Comparison of ENCODE assay signal across 22 cellular contexts in the genomic region with DNA sequence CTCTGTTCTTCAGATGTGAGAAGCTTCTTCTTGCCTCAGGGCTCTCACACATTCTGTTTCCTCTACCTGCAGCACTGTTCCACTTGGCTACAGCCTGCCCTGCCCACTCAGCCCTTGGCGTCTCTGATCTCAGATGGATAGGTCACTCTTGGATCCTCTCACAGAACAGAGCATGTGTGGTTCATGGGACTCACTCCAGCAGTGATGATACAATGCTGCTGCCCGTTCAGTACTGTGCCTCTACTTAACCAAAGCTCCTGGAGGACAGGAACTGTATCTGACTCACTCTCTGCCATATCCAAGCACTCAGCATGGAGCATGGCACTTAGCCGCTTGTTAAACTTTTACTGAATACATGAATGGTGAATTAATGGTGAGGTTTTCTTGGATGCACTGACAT. TPM values are rescaled to one million over a fixed set of nuclear protein-coding genes. Genes with fewer than 3 reads are reported as not detected.
DNase-seq lines count a peak whose midpoint lies in the region; ATAC-seq, FAIRE-seq and TF ChIP-seq lines count a peak whose summit lies in the region.
"Had no signal": no experiment of that assay in that cellular context is flagged by ENCODE, and none has a peak within 500 bp of the region (broad histone marks: within the 10 kb centered on the region; RNA-seq: fewer than 3 reads in every experiment).

No MANE protein-coding gene starts in this region.

- peak overlapping the region; percentile 17 for H2AK9ac ChIP-seq in IMR-90 (replicated peaks; ENCODE audit: low read depth, low read length, poor library complexity)

- no TSS peak for BruUV-seq in A673 (replicated peaks; lab: Mats Ljungman, UMichigan)
- no TSS peak for BruUV-seq in IMR-90 (replicated peaks; lab: Mats Ljungman, UMichigan)
- no TSS peak for BruUV-seq in GM12878 (replicated peaks; lab: Mats Ljungman, UMichigan)

- H3K4ac ChIP-seq in IMR-90 (ENCODE audit: low read depth, low read length): 0 out of 2 replicates have a peak overlapping the region, but pooled peaks have one; percentile 55

- H3K56ac ChIP-seq in IMR-90 (ENCODE audit: extremely low read depth, insufficient read depth, low read length): no peak overlapping the region

- peak; percentile 18 for DNase-seq in A673 (ENCODE audit: low spot score)
- peak; percentile 39 for DNase-seq in IMR-90
- DNase-seq in GM12878 (ENCODE audit: low read depth, low spot score): no peak
- DNase-seq in iris pigment epithelial cell (ENCODE audit: low read depth): peak; percentile 31
- no peak for DNase-seq in activated T-cell treated with anti-CD3 and anti-CD28 coated beads for 4 hours
- no peak for DNase-seq in NCI-H526 (lab: John Stamatoyannopoulos, UW)
- DNase-seq: CD4-positive, CD25-positive, alpha-beta regulatory T cell; DMS79; HCEC 1CT; Kasumi-1; NCI-H1048; NCI-H1417 treated with DMSO at 0.1 percent for 48 hours; NCI-H187; NCI-H2107; PC-9 had no signal

- peak overlapping the region; percentile 59 for H2BK15ac ChIP-seq in IMR-90 (ENCODE audit: low read depth, low read length)

- TF ChIP-seq POLR2A in IMR-90 (IDR thresholded peaks at IDR 0.05; ENCODE audit: low read depth, low read length) (no peak), GM12878 (IDR thresholded peaks at IDR 0.05; ENCODE audit: low read depth, low read length) (no peak)

- intact Hi-C loops in A673 (cut with micrococcal nuclease; ENCODE audit: unreplicated experiment): no loop called here
- intact Hi-C loops in IMR-90 (cut with micrococcal nuclease): no loop called here
- intact Hi-C loops in GM12878 (cut with micrococcal nuclease; ENCODE audit: unreplicated experiment): no loop called here

- no peaks in the 10 kb centered on the region for H3K27me3 ChIP-seq in A673 (replicated peaks; ENCODE audit: insufficient read depth, low read depth, low read length, poor library complexity)
- no peaks in the 10 kb centered on the region for H3K27me3 ChIP-seq in IMR-90 (ENCODE audit: control insufficient read depth, insufficient read depth, low read length)
- 0 out of 4 replicates have a peak, but pooled peaks cover 0 to 1% of the 10 kb centered on the region in 2 experiments for H3K27me3 ChIP-seq in GM12878 (replicated peaks in 1 of 2; ENCODE audit: control insufficient read depth in 2 of 2, insufficient read depth in 2 of 2, low read length in 1 of 2)

- WGBS in IMR-90 (ENCODE audit: extremely low coverage in 2 of 2, insufficient read length in 1 of 2), 2 experiments: 86% methylated on average over 1 of the region's 3 CpGs; no CpG with 5 or more reads in 1 of the 2 experiments
- 48% methylated on average over 3 of the region's 3 CpGs for WGBS in GM12878 (ENCODE audit: insufficient coverage, insufficient replicate concordance, low lambda C conversion rate, missing lambda C conversion rate)

- H3K9me1 ChIP-seq in IMR-90 (ENCODE audit: insufficient read depth, low read length): peaks cover 32% of the 10 kb centered on the region

- peak overlapping the region; percentile 68 for H4K91ac ChIP-seq in IMR-90 (ENCODE audit: insufficient read depth, low read depth, low read length)

- RAD21 ChIA-PET in GM12878 (lab: Charles Lee; ENCODE audit: unreplicated experiment): interaction anchor here (1.3 kb wide), 1 partner anchor 10 kb away, joined by 6 read pairs; no protein-coding TSS in a partner anchor

- no peak overlapping the region for H3K23ac ChIP-seq in IMR-90 (ENCODE audit: low read depth, low read length)

- no peak for FAIRE-seq in GM12878 (lab: Jason Lieb, UNC)

- dilution Hi-C loops in IMR-90 (cut with HindIII; ENCODE audit: low sequenced_read_pairs, unreplicated experiment): no loop called here

- no peak for TF ChIP-seq CTCF in A673 (conservative IDR thresholded peaks at IDR 0.05; ENCODE audit: low read depth, low read length)
- no peak for TF ChIP-seq CTCF in IMR-90 (conservative IDR thresholded peaks at IDR 0.05; ENCODE audit: low read depth, low read length)
- no peak for TF ChIP-seq CTCF in GM12878 (IDR thresholded peaks at IDR 0.05 in 2 of 3, conservative IDR thresholded peaks at IDR 0.05 in 1 of 3; ENCODE audit: control insufficient read depth in 2 of 3, extremely low read depth in 1 of 3, insufficient read depth in 1 of 3, low read depth in 3 of 3, low read length in 3 of 3)

- H3K4me2 ChIP-seq in IMR-90 (ENCODE audit: low read depth, low read length) (no peak overlapping the region), GM12878 (ENCODE audit: control insufficient read depth, insufficient read depth) (no peak overlapping the region)
- H3K4me2 ChIP-seq: GM23338, PC-9 had no signal

- H3K4me1 ChIP-seq in A673 (ENCODE audit: insufficient read depth, low read length, poor library complexity, severe bottlenecking) (no peaks in the 10 kb centered on the region), IMR-90 (ENCODE audit: control insufficient read depth, insufficient read depth, low read length) (peaks cover 22% of the 10 kb centered on the region), GM12878 (ENCODE audit: control insufficient read depth, insufficient read depth, low read length) (no peaks in the 10 kb centered on the region)

- H3K4me3 ChIP-seq in A673 (ENCODE audit: low read depth, low read length, poor library complexity, severe bottlenecking): no peak overlapping the region
- H3K4me3 ChIP-seq in IMR-90 (ENCODE audit: insufficient read depth, low read depth, low read length): no peak overlapping the region
- H3K4me3 ChIP-seq in GM12878: no peak overlapping the region
- H3K4me3 ChIP-seq: GM23338, PC-9 had no signal

- H4K5ac ChIP-seq in IMR-90 (ENCODE audit: low read depth, low read length): no peak overlapping the region

- no peak for TF ChIP-seq RAD21 in IMR-90 (IDR thresholded peaks at IDR 0.05; ENCODE audit: low read length)
- no peak for TF ChIP-seq RAD21 in GM12878 (IDR thresholded peaks at IDR 0.05; ENCODE audit: insufficient read depth, low read depth, low read length)

- H3K27ac ChIP-seq in A673 (ENCODE audit: low read depth, low read length, poor library complexity, severe bottlenecking) (no peak overlapping the region), IMR-90 (ENCODE audit: insufficient read depth, low read length) (no peak overlapping the region), GM12878 (ENCODE audit: control insufficient read depth, insufficient read depth) (no peak overlapping the region)
- H3K27ac ChIP-seq: PC-9 had no signal

- no peak for ATAC-seq in IMR-90 (ENCODE audit: low read depth)
- ATAC-seq in GM12878: peak; percentile 40; the same call in 2 of the 3 replicates
- no peak for ATAC-seq in HG03196 (IDR thresholded peaks at IDR 0.05; ENCODE audit: unreplicated experiment)
- no peak for ATAC-seq in GM19455 (IDR thresholded peaks at IDR 0.05; ENCODE audit: unreplicated experiment)
- ATAC-seq: GM23338, SK-N-SH treated with all-trans-retinoic acid at 6 μM for 48 hours had no signal

- 0 out of 2 replicates have a peak overlapping the region, but pooled peaks have one; percentile 6 for H2BK120ac ChIP-seq in IMR-90 (ENCODE audit: low read depth, low read length)

- POLR2A ChIA-PET in A673 (lab: Charles Lee; ENCODE audit: low non-redundant PET): no interaction called here
- POLR2A ChIA-PET in IMR-90 (lab: Charles Lee; ENCODE audit: unreplicated experiment): no interaction called here
- POLR2A ChIA-PET in GM12878 (lab: Charles Lee): no interaction called here

- in situ Hi-C loops in IMR-90 (cut with MboI; ENCODE audit: low sequenced_read_pairs): no loop called here
- in situ Hi-C loops in GM12878 (cut with MboI): no loop called here

- TF ChIP-seq EP300 in GM12878 (IDR thresholded peaks at IDR 0.05; ENCODE audit: borderline replicate concordance in 1 of 2, control insufficient read depth in 1 of 2, low read depth in 2 of 2, low read length in 2 of 2): no peak

- H2BK5ac ChIP-seq in IMR-90 (ENCODE audit: low read depth, low read length, poor library complexity, severe bottlenecking): no peak overlapping the region

- SMC1A ChIA-PET in GM12878 (lab: Charles Lee; ENCODE audit: uncharacterized antibody, unreplicated experiment): no interaction called here

- no peaks in the 10 kb centered on the region for H3K79me2 ChIP-seq in GM12878 (ENCODE audit: control insufficient read depth, insufficient read depth, low read length)

- no peaks in the 10 kb centered on the region for H4K20me1 ChIP-seq in IMR-90 (ENCODE audit: insufficient read depth, low read length)
- no peaks in the 10 kb centered on the region for H4K20me1 ChIP-seq in GM12878 (ENCODE audit: control insufficient read depth, insufficient read depth)

- H4K8ac ChIP-seq in IMR-90 (ENCODE audit: low read depth in 2 of 2, low read length in 2 of 2): no peak overlapping the region

- H3K36me3 ChIP-seq in A673 (ENCODE audit: insufficient read depth, low read length, poor library complexity, severe bottlenecking) (no peaks in the 10 kb centered on the region), IMR-90 (ENCODE audit: control insufficient read depth, insufficient read depth, low read length) (no peaks in the 10 kb centered on the region), GM12878 (ENCODE audit: control insufficient read depth in 2 of 2, insufficient read depth in 2 of 2, low read length in 1 of 2) (no peaks in the 10 kb centered on the region)

- H2AFZ ChIP-seq in IMR-90 (replicated peaks; ENCODE audit: low read length, poor library complexity) (no peak overlapping the region), GM12878 (ENCODE audit: control insufficient read depth, low read depth, low read length) (no peak overlapping the region)
- H2AFZ ChIP-seq: GM23338, PC-9 had no signal

- H2AK5ac ChIP-seq in IMR-90 (ENCODE audit: low read depth, low read length): peak overlapping the region; percentile 74; the same call in 1 of the 2 replicates

- CTCF ChIA-PET in A673 (lab: Charles Lee): interaction anchor here (1.2 kb wide), 1 partner anchor 11 kb away, joined by 3 read pairs; no protein-coding TSS in a partner anchor
- CTCF ChIA-PET in IMR-90 (lab: Yijun Ruan, JAX): no interaction called here
- CTCF ChIA-PET in GM12878 (lab: Yijun Ruan, JAX): interaction anchor here (0.8 to 4.0 kb wide), 4 partner anchors 11 to 655 kb away, joined by 3 to 21 read pairs (median 3); no protein-coding TSS in a partner anchor

- H3K18ac ChIP-seq in IMR-90 (ENCODE audit: low read depth, low read length): peak overlapping the region; percentile 36; the same call in 1 of the 2 replicates

- H3K9me3 ChIP-seq in A673 (ENCODE audit: low read depth, low read length, poor library complexity, severe bottlenecking) (no peaks in the 10 kb centered on the region), IMR-90 (ENCODE audit: control insufficient read depth, insufficient read depth, low read length) (no peaks in the 10 kb centered on the region), GM12878 (replicated peaks; ENCODE audit: control insufficient read depth, insufficient read depth, low read length) (no peaks in the 10 kb centered on the region)

- H2BK20ac ChIP-seq in IMR-90 (ENCODE audit: low read depth, low read length): peak overlapping the region; percentile 33; the same call in 1 of the 2 replicates

- no peak overlapping the region for H3K14ac ChIP-seq in IMR-90 (replicated peaks; ENCODE audit: low read depth, low read length)

- H3K79me1 ChIP-seq in IMR-90 (ENCODE audit: low read depth in 1 of 2, low read length in 2 of 2): peaks cover 0 to 3% of the 10 kb centered on the region in 2 experiments; a peak in 1 of 4 replicates

- H3K9ac ChIP-seq in IMR-90 (ENCODE audit: low read depth, low read length) (no peak overlapping the region), GM12878 (ENCODE audit: control insufficient read depth, insufficient read depth, low read length) (no peak overlapping the region)

RNA-seq across cellular contexts. Expression of gene SPINK4, which starts 3.4 kb away (rescaled TPM):
- total RNA-seq in A673 (2021) (not detected in 2 replicates), IMR-90 (2012; rRNA removed) (not detected in 2 replicates), GM12878 (2014; rRNA removed) (not detected in 2 replicates), GM12878 (2014; rRNA removed; fragmentation: Illumina TruSeq; extraction: Trizol) (not detected in 2 replicates), GM12878 (2021) (not detected in 2 replicates)
- polyA plus RNA-seq in IMR-90 (2012; rRNA removed) (not detected in 2 replicates), GM12878 (2011; rRNA removed) (not detected in 2 replicates), GM12878 (2014; fragmentation: Illumina TruSeq; extraction: Trizol) (not detected in 2 replicates), GM12878 (2014; fragmentation: Nextera tagmentation; extraction: Ambion mirVana) (not detected), GM12878 (2014; rRNA removed) (not detected in 2 replicates), GM12878 (2016; fragmentation: Nextera tagmentation; extraction: Ambion mirVana) (not detected)
- polyA plus RNA-seq in IMR-90 (2012; cell fraction: cytosol; rRNA removed): not detected in 2 replicates
- not detected in 2 replicates for polyA plus RNA-seq in IMR-90 (2012; cell fraction: nucleus; rRNA removed; ENCODE audit: low replicate concordance)
- total RNA-seq in GM12878 (2013; cell fraction: nucleolus; rRNA removed): not detected in 2 replicates
- not detected for polyA plus RNA-seq in GM12878 (2011; ENCODE audit: low read depth)
- polyA plus RNA-seq in GM12878 (2011; cell fraction: cytosol; rRNA removed): not detected in 2 replicates
- not detected in 2 replicates for polyA plus RNA-seq in GM12878 (2011; cell fraction: nucleus; rRNA removed)
- not detected in 2 replicates for polyA plus RNA-seq in GM12878 (2012)
- not detected in 2 replicates for polyA minus RNA-seq in GM12878 (2011; rRNA and poly(A)+ RNA removed)
- 6.7 and 35.7 TPM in 2 replicates for polyA minus RNA-seq in GM12878 (2011; cell fraction: cytosol; rRNA and poly(A)+ RNA removed)
- polyA minus RNA-seq in GM12878 (2011; cell fraction: nucleus; rRNA and poly(A)+ RNA removed): 1.8 TPM in 1 of 2 replicates, not detected in the other
- total RNA-seq: A172; CD4-positive, CD25-positive, alpha-beta regulatory T cell; GM23338; NCI-H460; PC-9 had no signal
- polyA plus RNA-seq: BJ; CD4-positive, CD25-positive, alpha-beta regulatory T cell; GM23338 had no signal

RNA-seq across cellular contexts. Expression of gene BAG1, which starts 27.9 kb away (rescaled TPM):
- total RNA-seq in A673 (2021) (48.4 and 52.7 TPM in 2 replicates), IMR-90 (2012; rRNA removed) (4.5 and 8.3 TPM in 2 replicates), GM12878 (2014; rRNA removed) (46.3 and 50.0 TPM in 2 replicates), GM12878 (2014; rRNA removed; fragmentation: Illumina TruSeq; extraction: Trizol) (67.9 and 72.1 TPM in 2 replicates), GM12878 (2021) (120 and 121 TPM in 2 replicates)
- polyA plus RNA-seq in IMR-90 (2012; rRNA removed) (20.4 and 20.9 TPM in 2 replicates), GM12878 (2011; rRNA removed) (43.9 and 54.3 TPM in 2 replicates), GM12878 (2014; fragmentation: Illumina TruSeq; extraction: Trizol) (60.8 and 65.6 TPM in 2 replicates), GM12878 (2014; fragmentation: Nextera tagmentation; extraction: Ambion mirVana) (10 to 100 TPM; 11.6 to 43.8 TPM), GM12878 (2014; rRNA removed) (107 and 115 TPM in 2 replicates), GM12878 (2016; fragmentation: Nextera tagmentation; extraction: Ambion mirVana) (100 to 1,000 TPM; 120 to 135 TPM)
- 25.9 and 61.7 TPM in 2 replicates for polyA plus RNA-seq in IMR-90 (2012; cell fraction: cytosol; rRNA removed)
- polyA plus RNA-seq in IMR-90 (2012; cell fraction: nucleus; rRNA removed; ENCODE audit: low replicate concordance): 13.3 and 25.4 TPM in 2 replicates
- total RNA-seq in GM12878 (2013; cell fraction: nucleolus; rRNA removed): 43.3 and 52.7 TPM in 2 replicates
- polyA plus RNA-seq in GM12878 (2011; ENCODE audit: low read depth): 56.0 TPM
- polyA plus RNA-seq in GM12878 (2011; cell fraction: cytosol; rRNA removed): 28.7 and 38.7 TPM in 2 replicates
- polyA plus RNA-seq in GM12878 (2011; cell fraction: nucleus; rRNA removed): 28.4 and 37.7 TPM in 2 replicates
- polyA plus RNA-seq in GM12878 (2012): 51.5 and 53.4 TPM in 2 replicates
- polyA minus RNA-seq in GM12878 (2011; rRNA and poly(A)+ RNA removed): 24.5 and 25.2 TPM in 2 replicates
- 11.5 and 14.2 TPM in 2 replicates for polyA minus RNA-seq in GM12878 (2011; cell fraction: cytosol; rRNA and poly(A)+ RNA removed)
- polyA minus RNA-seq in GM12878 (2011; cell fraction: nucleus; rRNA and poly(A)+ RNA removed): 27.7 and 54.5 TPM in 2 replicates

RNA-seq across cellular contexts. Expression of gene CHMP5, which starts 28.3 kb away (rescaled TPM):
- total RNA-seq in A673 (2021): 74.4 and 74.6 TPM in 2 replicates
- total RNA-seq in IMR-90 (2012; rRNA removed): 70.6 and 95.5 TPM in 2 replicates
- 70.2 and 80.8 TPM in 2 replicates for polyA plus RNA-seq in IMR-90 (2012; rRNA removed)
- 14.6 and 19.1 TPM in 2 replicates for polyA plus RNA-seq in IMR-90 (2012; cell fraction: cytosol; rRNA removed)
- 4.9 and 27.8 TPM in 2 replicates for polyA plus RNA-seq in IMR-90 (2012; cell fraction: nucleus; rRNA removed; ENCODE audit: low replicate concordance)
- total RNA-seq in GM12878 (2013; cell fraction: nucleolus; rRNA removed): 27.2 and 29.5 TPM in 2 replicates
- 40.3 and 55.7 TPM in 2 replicates for total RNA-seq in GM12878 (2014; rRNA removed)
- 68.7 and 75.7 TPM in 2 replicates for total RNA-seq in GM12878 (2014; rRNA removed; fragmentation: Illumina TruSeq; extraction: Trizol)
- total RNA-seq in GM12878 (2021): 50.6 and 56.7 TPM in 2 replicates
- 56.9 TPM for polyA plus RNA-seq in GM12878 (2011; ENCODE audit: low read depth)
- 179 and 312 TPM in 2 replicates for polyA plus RNA-seq in GM12878 (2011; rRNA removed)
- 51.2 and 60.3 TPM in 2 replicates for polyA plus RNA-seq in GM12878 (2011; cell fraction: cytosol; rRNA removed)
- polyA plus RNA-seq in GM12878 (2011; cell fraction: nucleus; rRNA removed): 56.1 and 66.1 TPM in 2 replicates
- 63.1 and 86.9 TPM in 2 replicates for polyA plus RNA-seq in GM12878 (2012)
- polyA plus RNA-seq in GM12878 (2014; fragmentation: Illumina TruSeq; extraction: Trizol): 79.0 and 91.5 TPM in 2 replicates
- 100 to 1,000 TPM; 121 to 152 TPM for polyA plus RNA-seq in GM12878 (2014; fragmentation: Nextera tagmentation; extraction: Ambion mirVana)
- polyA plus RNA-seq in GM12878 (2014; rRNA removed): 41.8 and 65.1 TPM in 2 replicates
- polyA plus RNA-seq in GM12878 (2016; fragmentation: Nextera tagmentation; extraction: Ambion mirVana): 10 to 100 TPM; 78.3 to 83.8 TPM
- polyA minus RNA-seq in GM12878 (2011; rRNA and poly(A)+ RNA removed): 28.8 and 52.7 TPM in 2 replicates
- 18.2 and 24.5 TPM in 2 replicates for polyA minus RNA-seq in GM12878 (2011; cell fraction: cytosol; rRNA and poly(A)+ RNA removed)
- 9.8 and 20.5 TPM in 2 replicates for polyA minus RNA-seq in GM12878 (2011; cell fraction: nucleus; rRNA and poly(A)+ RNA removed)

RNA-seq across cellular contexts. Expression of gene NFX1, which starts 53.7 kb away (rescaled TPM):
- total RNA-seq in A673 (2021) (36.3 and 40.0 TPM in 2 replicates), IMR-90 (2012; rRNA removed) (36.0 and 36.9 TPM in 2 replicates), GM12878 (2014; rRNA removed) (31.7 and 33.0 TPM in 2 replicates), GM12878 (2014; rRNA removed; fragmentation: Illumina TruSeq; extraction: Trizol) (32.4 and 33.8 TPM in 2 replicates), GM12878 (2021) (32.6 and 37.7 TPM in 2 replicates)
- polyA plus RNA-seq in IMR-90 (2012; rRNA removed) (25.3 and 27.0 TPM in 2 replicates), GM12878 (2011; rRNA removed) (43.6 and 44.2 TPM in 2 replicates), GM12878 (2014; fragmentation: Illumina TruSeq; extraction: Trizol) (44.4 and 46.0 TPM in 2 replicates), GM12878 (2014; fragmentation: Nextera tagmentation; extraction: Ambion mirVana) (10 to 100 TPM; 11.9 to 18.6 TPM), GM12878 (2014; rRNA removed) (33.0 and 34.6 TPM in 2 replicates), GM12878 (2016; fragmentation: Nextera tagmentation; extraction: Ambion mirVana) (10 to 100 TPM; 42.6 to 45.1 TPM)
- 10.8 and 23.4 TPM in 2 replicates for polyA plus RNA-seq in IMR-90 (2012; cell fraction: cytosol; rRNA removed)
- 31.3 and 53.5 TPM in 2 replicates for polyA plus RNA-seq in IMR-90 (2012; cell fraction: nucleus; rRNA removed; ENCODE audit: low replicate concordance)
- 106 and 126 TPM in 2 replicates for total RNA-seq in GM12878 (2013; cell fraction: nucleolus; rRNA removed)
- 25.7 TPM for polyA plus RNA-seq in GM12878 (2011; ENCODE audit: low read depth)
- 46.4 and 50.9 TPM in 2 replicates for polyA plus RNA-seq in GM12878 (2011; cell fraction: cytosol; rRNA removed)
- 56.3 and 62.8 TPM in 2 replicates for polyA plus RNA-seq in GM12878 (2011; cell fraction: nucleus; rRNA removed)
- polyA plus RNA-seq in GM12878 (2012): 29.4 and 36.7 TPM in 2 replicates
- polyA minus RNA-seq in GM12878 (2011; rRNA and poly(A)+ RNA removed): 106 and 140 TPM in 2 replicates
- 19.8 and 30.7 TPM in 2 replicates for polyA minus RNA-seq in GM12878 (2011; cell fraction: cytosol; rRNA and poly(A)+ RNA removed)
- polyA minus RNA-seq in GM12878 (2011; cell fraction: nucleus; rRNA and poly(A)+ RNA removed): 34.7 and 50.5 TPM in 2 replicates

Comparison
In these comparisons a context has a peak if more than half of its experiments do, and no peak if none do; other contexts are left out.
1. DNase-seq: peak in A673 (single experiment), IMR-90 (single experiment) and iris pigment epithelial cell (single experiment); none in GM12878 (single experiment), activated T-cell treated with anti-CD3 and anti-CD28 coated beads for 4 hours (single experiment) and NCI-H526 (0 of 2).